ENCODE assay signal across 18 cellular contexts in genomic region chr7:77197135-77197534, GRCh38. TPM values are rescaled to one million over a fixed set of nuclear protein-coding genes. Genes with fewer than 3 reads are reported as not detected.
DNase-seq lines count a peak whose midpoint lies in the region; ATAC-seq and TF ChIP-seq lines count a peak whose summit lies in the region.
"Had no signal": no experiment of that assay in that cellular context is flagged by ENCODE, and none has a peak within 500 bp of the region (broad histone marks: within the 10 kb centered on the region; RNA-seq: fewer than 3 reads in every experiment).

No MANE protein-coding gene starts in this region.

- no peaks in the 10 kb centered on the region for H3K9me3 Mint-ChIP-seq in natural killer cell
- H3K9me3 Mint-ChIP-seq: activated T-cell treated with anti-CD3 and anti-CD28 coated beads, Interleukin-2, amount 50 U/mL, for 24 hours; CD8-positive, alpha-beta memory T cell; central memory CD8-positive, alpha-beta T cell had no signal

- H3K36me3 Mint-ChIP-seq in natural killer cell = no peaks in the 10 kb centered on the region

- H3K27me3 ChIP-seq in heart left ventricle (no peaks in the 10 kb centered on the region), right atrium auricular region (no peaks in the 10 kb centered on the region), dorsolateral prefrontal cortex (no peaks in the 10 kb centered on the region), aorta (ENCODE audit: control insufficient read depth in 1 of 2, insufficient read depth in 2 of 2, low read length in 1 of 2) (no peaks in the 10 kb centered on the region)

- H3K9me3 ChIP-seq in heart left ventricle (no peaks in the 10 kb centered on the region), right atrium auricular region (no peaks in the 10 kb centered on the region), aorta (ENCODE audit: control insufficient read depth, low read length) (no peaks in the 10 kb centered on the region)

- peak overlapping the region in 1 of 12 donors; percentile 89 for H3K27ac ChIP-seq in heart left ventricle
- peak overlapping the region in 1 of 2 donors; percentile 5 for H3K27ac ChIP-seq in right atrium auricular region
- H3K27ac ChIP-seq in dorsolateral prefrontal cortex = peak overlapping the region in 6 of 59 donors; percentile 3 to 25 (median 7)
- peak overlapping the region in 1 of 2 donors; percentile 6 for H3K27ac ChIP-seq in aorta (ENCODE audit: low read depth in 1 of 2, low read length in 2 of 2)

- no peak for TF ChIP-seq POLR2A in heart left ventricle (IDR thresholded peaks at IDR 0.05)

- no peak for DNase-seq in heart left ventricle
- no peak for DNase-seq in right atrium auricular region (ENCODE audit: low spot score)
- DNase-seq in dorsolateral prefrontal cortex = no peak
- DNase-seq in natural killer cell = no peak
- no peak for DNase-seq in aorta
- DNase-seq in dermis blood vessel endothelial cell = no peak
- DNase-seq in omental fat pad (ENCODE audit: low spot score) = no peak
- no peak for DNase-seq in cerebellar cortex (ENCODE audit: low spot score)
- DNase-seq: activated CD4-positive, alpha-beta T cell treated with anti-CD3 and anti-CD28 coated beads, Interleukin-2, amount 10 ng/mL, durations not matched to agents 7 days and 5 days; activated T-cell treated with anti-CD3 and anti-CD28 coated beads, Interleukin-2, amount 50 U/mL, for 24 hours; CD8-positive, alpha-beta memory T cell; foreskin melanocyte; NCI-H1105; NCI-H2171 treated with DMSO at 0.1 percent for 48 hours; nucleus accumbens had no signal

- intact Hi-C loops in heart left ventricle (cut with DNase I) = no loop called here
- intact Hi-C loops in dorsolateral prefrontal cortex (cut with DNase I) = no loop called here
- intact Hi-C loops in natural killer cell (cut with micrococcal nuclease) = loop anchor here (5.0 kb wide), 1 partner anchor 130 kb away; no protein-coding TSS in a partner anchor
- intact Hi-C loops in aorta (cut with DNase I) = loop anchor here in 1 of 2 donors (5.0 kb wide), 1 partner anchor 45 kb away; no protein-coding TSS in a partner anchor

- H3K4me1 ChIP-seq in heart left ventricle (peaks cover 0 to 52% (median 3%) of the 10 kb centered on the region in 12 donors), right atrium auricular region (peaks cover 0 to 6% of the 10 kb centered on the region in 2 donors), aorta (ENCODE audit: control insufficient read depth in 1 of 2, insufficient read depth in 2 of 2, low read length in 2 of 2) (peaks cover 0 to 2% of the 10 kb centered on the region in 2 donors)

- H3K27me3 Mint-ChIP-seq in natural killer cell (ENCODE audit: low read depth in 2 of 2) = no peaks in the 10 kb centered on the region
- H3K27me3 Mint-ChIP-seq: activated CD4-positive, alpha-beta T cell treated with anti-CD3 and anti-CD28 coated beads, Interleukin-2, amount 10 ng/mL, durations not matched to agents 7 days and 5 days; activated T-cell treated with anti-CD3 and anti-CD28 coated beads, Interleukin-2, amount 50 U/mL, for 24 hours; CD8-positive, alpha-beta memory T cell; central memory CD8-positive, alpha-beta T cell had no signal

- ATAC-seq in heart left ventricle = no peak
- ATAC-seq in natural killer cell = no peak
- ATAC-seq in aorta (ENCODE audit: low FRiP score) = no peak
- ATAC-seq in omental fat pad (ENCODE audit: low FRiP score) = no peak
- ATAC-seq: K562 had no signal

- H3K4me3 Mint-ChIP-seq in natural killer cell = peak overlapping the region; percentile 99
- H3K4me3 Mint-ChIP-seq: activated CD4-positive, alpha-beta T cell treated with anti-CD3 and anti-CD28 coated beads, Interleukin-2, amount 10 ng/mL, durations not matched to agents 7 days and 5 days; activated T-cell treated with anti-CD3 and anti-CD28 coated beads, Interleukin-2, amount 50 U/mL, for 24 hours had no signal

- H3K36me3 ChIP-seq in heart left ventricle = no peaks in the 10 kb centered on the region
- H3K36me3 ChIP-seq in right atrium auricular region = no peaks in the 10 kb centered on the region
- no peaks in the 10 kb centered on the region for H3K36me3 ChIP-seq in aorta (ENCODE audit: control insufficient read depth in 1 of 2, insufficient read depth in 2 of 2, low read length in 1 of 2)

- H3K4me1 Mint-ChIP-seq in natural killer cell = peaks cover 56 to 59% of the 10 kb centered on the region in 2 donors

- H3K27ac Mint-ChIP-seq in natural killer cell = peak overlapping the region; percentile 98
- H3K27ac Mint-ChIP-seq: activated CD4-positive, alpha-beta T cell treated with anti-CD3 and anti-CD28 coated beads, Interleukin-2, amount 10 ng/mL, durations not matched to agents 7 days and 5 days; activated T-cell treated with anti-CD3 and anti-CD28 coated beads, Interleukin-2, amount 50 U/mL, for 24 hours had no signal

- no peak for TF ChIP-seq CTCF in heart left ventricle (IDR thresholded peaks at IDR 0.05)
- TF ChIP-seq CTCF in right atrium auricular region (IDR thresholded peaks at IDR 0.05) = no peak
- no peak for TF ChIP-seq CTCF in dorsolateral prefrontal cortex (IDR thresholded peaks at IDR 0.05 in 54 of 56, conservative IDR thresholded peaks at IDR 0.05 in 2 of 56; ENCODE audit: low read depth in 1 of 56, partially characterized antibody in 56 of 56)
- no peak for TF ChIP-seq CTCF in natural killer cell (IDR thresholded peaks at IDR 0.05)
- no peak for TF ChIP-seq CTCF in omental fat pad (IDR thresholded peaks at IDR 0.05)

- WGBS in heart left ventricle, 4 donors = 80 to 94% (median 89%) methylated on average over 4 of the region's 4 CpGs
- WGBS in aorta, 2 donors = 38 to 43% methylated on average over 4 of the region's 4 CpGs

- H3K4me3 ChIP-seq in heart left ventricle = peak overlapping the region in 9 of 12 donors; percentile 2 to 69 (median 59)
- H3K4me3 ChIP-seq in right atrium auricular region = peak overlapping the region in 1 of 2 donors; percentile 50
- H3K4me3 ChIP-seq in dorsolateral prefrontal cortex = peak overlapping the region in 38 of 59 donors; percentile 1 to 72 (median 52)
- peak overlapping the region; percentile 52 to 84 for H3K4me3 ChIP-seq in aorta (ENCODE audit: low read length in 2 of 2)
- H3K4me3 ChIP-seq: K562 had no signal

RNA-seq across cellular contexts. Expression of gene FGL2, which starts 2.5 kb away (rescaled TPM):
- total RNA-seq in heart left ventricle (10 to 100 TPM in 4 of 9 donors, 1 to 10 TPM in 5; 7.3 to 56.9 (median 9.2) TPM), right atrium auricular region (10 to 100 TPM; 13.3 to 18.0 TPM), dorsolateral prefrontal cortex (10 to 100 TPM in 23 of 120 experiments, 1 to 10 TPM in 97; 1.5 to 21.5 (median 6.4) TPM), natural killer cell (10 to 100 TPM; 38.4 to 51.5 (median 44.5) TPM), aorta (100 to 1,000 TPM; 208 to 246 TPM), dermis blood vessel endothelial cell (0.17 and 0.33 TPM in 2 replicates), omental fat pad (10 to 100 TPM; 31.3 to 92.2 (median 53.4) TPM)
- polyA plus RNA-seq in heart left ventricle (1 to 10 TPM; 2.5 to 5.3 TPM), aorta (100 to 1,000 TPM; 104 to 117 TPM)
- total RNA-seq: A673 had no signal
- polyA plus RNA-seq: K562 had no signal
